Comparison of ENCODE assay signal across 8 cellular contexts in genomic region chr3:129893616-129894070, GRCh38. TPM values are rescaled to one million over a fixed set of nuclear protein-coding genes. Genes with fewer than 3 reads are reported as not detected.
DNase-seq lines count a peak whose midpoint lies in the region; ATAC-seq, FAIRE-seq and TF ChIP-seq lines count a peak whose summit lies in the region.

TMCC1 (minus strand) TSS chr3:129893711.

- FAIRE-seq in urothelium cell line (lab: Jason Lieb, UNC): peak; percentile 88

- peak within 1 kb of the TSS; percentile 86 for H3K27ac ChIP-seq in angular gyrus (ENCODE audit: low read depth, low read length)
- H3K27ac ChIP-seq in right cardiac atrium (ENCODE audit: low read length): peak within 1 kb of the TSS; percentile 76

- DNase-seq in GM13976 (ENCODE audit: low spot score) (peak; percentile 95), NCI-H1436 treated with DMSO at 0.1 percent for 48 hours (lab: John Stamatoyannopoulos, UW) (peak; percentile 64), T-helper 2 cell (peak; percentile 78 to 95 (median 86)), right cardiac atrium (peak; percentile 86 to 94 (median 94)), pulmonary artery endothelial cell (ENCODE audit: low read depth, low spot score) (peak; percentile 33), urothelium cell line (ENCODE audit: low spot score) (peak; percentile 96)

- H3K4me1 ChIP-seq in right cardiac atrium (ENCODE audit: control insufficient read depth, insufficient read depth, low read length): peaks cover 6% of the 10 kb centered on the region

- H3K27me3 ChIP-seq in right cardiac atrium (ENCODE audit: control insufficient read depth, insufficient read depth): no peaks in the 10 kb centered on the region

- intact Hi-C loops in right cardiac atrium (cut with DNase I): no loop called here

- under 1% methylated on average over 54 of the region's 58 CpGs for WGBS in right cardiac atrium

- TF ChIP-seq CTCF in GM13976 (IDR thresholded peaks at IDR 0.05; ENCODE audit: borderline replicate concordance, control extremely low read depth, extremely low read depth, insufficient read depth, missing control alignments): no peak

- H3K4me3 ChIP-seq in right cardiac atrium (ENCODE audit: low read length): peak within 1 kb of the TSS; percentile 63

- peak; percentile 92 for ATAC-seq in HG02798 (IDR thresholded peaks at IDR 0.05; ENCODE audit: poor library complexity, unreplicated experiment)
- peak; percentile 96 to 98 for ATAC-seq in right cardiac atrium

- no peaks in the 10 kb centered on the region for H3K9me3 ChIP-seq in right cardiac atrium (ENCODE audit: control insufficient read depth, low read length)

- in situ Hi-C loops in GM13976 (cut with MboI; ENCODE audit: low sequenced_read_pairs, unreplicated experiment): no loop called here

RNA-seq across cellular contexts. Expression of gene TMCC1, which starts in this region (rescaled TPM):
- total RNA-seq in right cardiac atrium (10 to 100 TPM; 40.1 to 45.0 (median 43.9) TPM), pulmonary artery endothelial cell (12.1 and 12.4 TPM in 2 replicates)
- 12.9 TPM for polyA plus RNA-seq in right cardiac atrium

Comparison
In these comparisons a context has a peak if more than half of its experiments do, and no peak if none do; other contexts are left out.
1. Peak in every context shown above with its lines: DNase-seq, ATAC-seq, H3K4me3 ChIP-seq and H3K27ac ChIP-seq.
2. DNase-seq: peak in every context shown above with its lines; median percentile 96 in urothelium cell line; 95 in GM13976; 94 in right cardiac atrium; 86 in T-helper 2 cell; 64 in NCI-H1436 treated with DMSO at 0.1 percent for 48 hours; 33 in pulmonary artery endothelial cell.